ENCODE assay signal across 10 cellular contexts in genomic region chr19:6720369-6721112, GRCh38. TPM values are rescaled to one million over a fixed set of nuclear protein-coding genes. Genes with fewer than 3 reads are reported as not detected.
DNase-seq lines count a peak whose midpoint lies in the region; TF ChIP-seq lines count a peak whose summit lies in the region.
"Had no signal": no experiment of that assay in that cellular context is flagged by ENCODE, and none has a peak within 500 bp of the region (broad histone marks: within the 10 kb centered on the region; RNA-seq: fewer than 3 reads in every experiment).

C3 (minus strand) TSS chr19:6720650; CDS start chr19:6720589, 61 bp downstream.

- H3K27me3 Mint-ChIP-seq in chondrocyte (ENCODE audit: low read depth), result peaks cover 23% of the 10 kb centered on the region

- peaks cover 40% of the 10 kb centered on the region for H3K4me1 ChIP-seq in DOHH2 (ENCODE audit: control insufficient read depth, low read length)
- H3K4me1 ChIP-seq: parathyroid adenoma had no signal

- no peaks in the 10 kb centered on the region for H3K36me3 Mint-ChIP-seq in chondrocyte (ENCODE audit: low read depth)

- H3K9me2 ChIP-seq in DOHH2 (replicated peaks; ENCODE audit: control insufficient read depth, low read length), result no peaks in the 10 kb centered on the region

- H3K4me3 ChIP-seq in DOHH2 (ENCODE audit: low read length), result peak within 1 kb of the TSS; percentile 38

- H3K9me3 ChIP-seq in DOHH2 (ENCODE audit: control insufficient read depth, insufficient read depth, low read length), result no peaks in the 10 kb centered on the region

- H3K27ac ChIP-seq in DOHH2 (ENCODE audit: low read depth, low read length), result peak within 1 kb of the TSS; percentile 24
- H3K27ac ChIP-seq: parathyroid adenoma had no signal

- no peak within 1 kb of the TSS for H3K27ac Mint-ChIP-seq in chondrocyte (ENCODE audit: unreplicated experiment)
- H3K27ac Mint-ChIP-seq: activated naive CD4-positive, alpha-beta T cell treated with anti-CD3 and anti-CD28 coated beads for 36 hours had no signal

- H3K4me1 Mint-ChIP-seq in chondrocyte (ENCODE audit: low read depth), result peaks cover 5% of the 10 kb centered on the region

- H4K20me1 ChIP-seq in DOHH2 (ENCODE audit: control insufficient read depth, insufficient read depth, low read depth, low read length), result no peaks in the 10 kb centered on the region

- H3K4me2 ChIP-seq in DOHH2 (ENCODE audit: low read length), result peak within 1 kb of the TSS; percentile 59

- no peaks in the 10 kb centered on the region for H3K36me3 ChIP-seq in DOHH2 (ENCODE audit: control insufficient read depth, low read length)

- H3K27me3 ChIP-seq in DOHH2 (ENCODE audit: control insufficient read depth, low read length), result no peaks in the 10 kb centered on the region

- DNase-seq in SKM-1 (lab: John Stamatoyannopoulos, UW; ENCODE audit: unreplicated experiment) (peak; percentile 65), glomerular visceral epithelial cell (ENCODE audit: extremely low spot score) (peak; percentile 86), putamen (ENCODE audit: low spot score) (peak; percentile 50), Kasumi-1 (lab: John Stamatoyannopoulos, UW) (no peak), NCI-H2196 treated with DMSO at 0.1 percent for 48 hours (lab: John Stamatoyannopoulos, UW; ENCODE audit: unreplicated experiment) (no peak), chondrocyte (ENCODE audit: low spot score) (no peak)
- DNase-seq in stimulated activated CD4-positive, alpha-beta T cell treated with anti-CD3 and anti-CD28 coated beads, Interleukin-1b, Interleukin-23, amount 100 ng/mL, for 48 hours, result no peak
- DNase-seq: activated naive CD4-positive, alpha-beta T cell treated with anti-CD3 and anti-CD28 coated beads for 36 hours had no signal

- H3F3A ChIP-seq in DOHH2 (ENCODE audit: control insufficient read depth, insufficient read depth), result peaks cover 10% of the 10 kb centered on the region; the same call in 1 of the 2 replicates

- no peaks in the 10 kb centered on the region for H3K9me3 Mint-ChIP-seq in chondrocyte (ENCODE audit: low read depth)
- H3K9me3 Mint-ChIP-seq: activated naive CD4-positive, alpha-beta T cell treated with anti-CD3 and anti-CD28 coated beads for 36 hours had no signal

- H3K79me2 ChIP-seq in DOHH2 (ENCODE audit: control insufficient read depth, low read length), result no peaks in the 10 kb centered on the region
- H3K79me2 ChIP-seq: parathyroid adenoma had no signal

- H3K4me3 Mint-ChIP-seq in chondrocyte (ENCODE audit: unreplicated experiment), result no peak within 1 kb of the TSS
- H3K4me3 Mint-ChIP-seq: activated naive CD4-positive, alpha-beta T cell treated with anti-CD3 and anti-CD28 coated beads for 36 hours had no signal

- no peak for TF ChIP-seq CTCF in DOHH2 (IDR thresholded peaks at IDR 0.05; ENCODE audit: low read depth, low read length, poor library complexity, severe bottlenecking)
- no peak for TF ChIP-seq CTCF in chondrocyte (IDR thresholded peaks at IDR 0.05)

RNA-seq across cellular contexts. Expression of gene C3, which starts in this region (rescaled TPM):
- total RNA-seq in chondrocyte, result 0.77 TPM in 1 of 3 replicates, not detected in the others

Comparison
In these comparisons a context has a peak if more than half of its experiments do, and no peak if none do; other contexts are left out.
1. DNase-seq: peak in SKM-1 (single experiment), glomerular visceral epithelial cell (single experiment) and putamen (single experiment); none in Kasumi-1 (0 of 2), NCI-H2196 treated with DMSO at 0.1 percent for 48 hours (single experiment), stimulated activated CD4-positive, alpha-beta T cell treated with anti-CD3 and anti-CD28 coated beads, Interleukin-1b, Interleukin-23, amount 100 ng/mL, for 48 hours (single experiment) and chondrocyte (single experiment).